ENCODE assay signal across 8 cellular contexts in the genomic region with DNA sequence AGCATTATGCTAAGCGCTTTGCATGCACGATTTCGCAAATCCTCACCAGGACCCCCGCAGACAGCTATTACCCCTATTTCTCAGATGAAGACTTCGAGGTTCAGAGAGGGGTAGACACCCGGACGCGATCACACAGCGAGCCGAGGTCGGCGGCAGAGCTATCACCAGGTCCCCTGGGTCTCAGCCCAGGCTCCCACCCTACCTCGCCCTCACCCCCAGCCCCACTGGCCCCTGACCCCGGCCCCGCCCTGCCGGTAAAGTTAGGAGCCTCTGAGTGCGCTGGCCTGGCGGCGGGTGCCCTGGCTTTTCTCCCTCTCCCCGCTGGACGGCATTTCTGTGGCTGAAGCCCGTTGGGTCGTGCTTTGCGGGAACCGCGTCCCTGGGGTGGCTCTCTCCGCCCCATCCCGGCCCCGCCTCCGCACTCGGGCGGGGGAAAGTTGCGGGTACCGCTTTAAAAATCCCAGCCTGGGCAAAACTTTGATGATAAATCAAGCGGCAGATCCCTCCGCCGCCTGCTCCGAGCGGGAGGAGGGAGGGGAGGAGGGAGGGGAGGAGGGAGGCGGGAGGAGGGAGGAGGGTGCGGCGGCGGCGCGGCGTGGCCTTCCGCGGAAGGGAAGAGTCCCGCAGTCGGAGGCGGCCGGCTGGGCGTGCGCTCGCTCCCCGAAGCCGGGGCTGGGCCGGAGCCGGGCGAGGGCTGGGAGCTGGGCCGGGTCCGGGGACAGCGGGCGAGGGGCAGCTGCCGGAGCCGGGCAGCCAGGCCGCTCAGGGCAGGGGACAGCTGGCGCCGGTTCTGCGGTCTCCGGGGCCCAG. TPM values are rescaled to one million over a fixed set of nuclear protein-coding genes. Genes with fewer than 3 reads are reported as not detected.
DNase-seq lines count a peak whose midpoint lies in the region; ATAC-seq and TF ChIP-seq lines count a peak whose summit lies in the region.

A gene with protein sequence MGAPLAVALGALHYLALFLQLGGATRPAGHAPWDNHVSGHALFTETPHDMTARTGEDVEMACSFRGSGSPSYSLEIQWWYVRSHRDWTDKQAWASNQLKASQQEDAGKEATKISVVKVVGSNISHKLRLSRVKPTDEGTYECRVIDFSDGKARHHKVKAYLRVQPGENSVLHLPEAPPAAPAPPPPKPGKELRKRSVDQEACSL (plus strand): TSS at position 624 of the 810 bp plus-strand sequence. CDS start 224 bp downstream, outside the sequence.

- no peaks in the 10 kb centered on the region for H3K9me2 ChIP-seq in GM23338 (ENCODE audit: insufficient read depth)

- peaks cover 14% of the 10 kb centered on the region for H3K27me3 ChIP-seq in GM23338 (ENCODE audit: insufficient read depth)
- H3K27me3 ChIP-seq in cardiac muscle cell: no peaks in the 10 kb centered on the region
- peaks cover 12% of the 10 kb centered on the region for H3K27me3 ChIP-seq in rectal smooth muscle tissue (ENCODE audit: control insufficient read depth, insufficient read depth, low read length)

- no peak within 1 kb of the TSS for H3K9ac ChIP-seq in rectal smooth muscle tissue (ENCODE audit: low read length)

- H3K79me2 ChIP-seq in GM23338 (replicated peaks; ENCODE audit: insufficient read depth): no peaks in the 10 kb centered on the region

- H4K20me1 ChIP-seq in GM23338 (replicated peaks; ENCODE audit: insufficient read depth): no peaks in the 10 kb centered on the region; the same call in 1 of the 2 replicates

- H3K4me2 ChIP-seq in GM23338: peak within 1 kb of the TSS; percentile 80

- no peak within 1 kb of the TSS for H3K27ac Mint-ChIP-seq in GM23338
- H3K27ac Mint-ChIP-seq in activated naive CD8-positive, alpha-beta T cell: no peak within 1 kb of the TSS

- peak within 1 kb of the TSS; percentile 66 for H3K4me3 ChIP-seq in GM23338
- peak within 1 kb of the TSS; percentile 65 for H3K4me3 ChIP-seq in cardiac muscle cell
- H3K4me3 ChIP-seq in rectal smooth muscle tissue (ENCODE audit: low read length): peak within 1 kb of the TSS; percentile 30

- no peaks in the 10 kb centered on the region; the same call in 2 of the 3 replicates for H3K9me3 Mint-ChIP-seq in GM23338
- no peaks in the 10 kb centered on the region for H3K9me3 Mint-ChIP-seq in activated naive CD8-positive, alpha-beta T cell (ENCODE audit: low read depth)

- no peaks in the 10 kb centered on the region for H3K36me3 ChIP-seq in GM23338 (ENCODE audit: insufficient read depth)
- no peaks in the 10 kb centered on the region for H3K36me3 ChIP-seq in cardiac muscle cell
- no peaks in the 10 kb centered on the region for H3K36me3 ChIP-seq in rectal smooth muscle tissue (ENCODE audit: control insufficient read depth, insufficient read depth, low read length)

- DNase-seq in AG08396 (ENCODE audit: low spot score): peak; percentile 78
- peak; percentile 77 for DNase-seq in GM23338 (ENCODE audit: low spot score)
- DNase-seq in cardiac muscle cell (ENCODE audit: low read depth in 1 of 2, low spot score in 1 of 2): peak; percentile 74 to 75
- DNase-seq in SKM-1 treated with dmso at 0.1 percent for 144 hours (lab: John Stamatoyannopoulos, UW; ENCODE audit: unreplicated experiment): no peak

- TF ChIP-seq CTCF in GM23338 (conservative IDR thresholded peaks at IDR 0.05; ENCODE audit: low read depth in 2 of 2): no peak
- TF ChIP-seq CTCF in cardiac muscle cell (IDR thresholded peaks at IDR 0.05; ENCODE audit: low read depth, low read length): no peak

- peaks cover 45% of the 10 kb centered on the region for H3K4me1 Mint-ChIP-seq in GM23338
- H3K4me1 Mint-ChIP-seq in activated naive CD8-positive, alpha-beta T cell (ENCODE audit: low read depth): peaks cover 12% of the 10 kb centered on the region

- H2AFZ ChIP-seq in GM23338: peak within 1 kb of the TSS; percentile 88; the same call in 1 of the 2 replicates

- peaks cover 33% of the 10 kb centered on the region for H3K27me3 Mint-ChIP-seq in GM23338 (ENCODE audit: insufficient read depth, low read depth, poor library complexity)
- H3K27me3 Mint-ChIP-seq in activated naive CD8-positive, alpha-beta T cell: peaks cover 33% of the 10 kb centered on the region

- no peaks in the 10 kb centered on the region for H3K9me3 ChIP-seq in cardiac muscle cell (ENCODE audit: low read depth)

- ATAC-seq in GM23338: peak; percentile 40
- no peak for ATAC-seq in HG03108 (IDR thresholded peaks at IDR 0.05; ENCODE audit: unreplicated experiment)
- no peak for ATAC-seq in GM18909 (IDR thresholded peaks at IDR 0.05; ENCODE audit: poor library complexity, unreplicated experiment)

- H3K27ac ChIP-seq in GM23338 (ENCODE audit: low read depth) (no peak within 1 kb of the TSS), cardiac muscle cell (no peak within 1 kb of the TSS), rectal smooth muscle tissue (ENCODE audit: low read depth, low read length) (no peak within 1 kb of the TSS)

- H3K36me3 Mint-ChIP-seq in GM23338 (ENCODE audit: low read depth): no peaks in the 10 kb centered on the region
- H3K36me3 Mint-ChIP-seq in activated naive CD8-positive, alpha-beta T cell: peaks cover 4% of the 10 kb centered on the region

- H3K4me3 Mint-ChIP-seq in GM23338: peak within 1 kb of the TSS; percentile 76
- H3K4me3 Mint-ChIP-seq in activated naive CD8-positive, alpha-beta T cell: peak within 1 kb of the TSS; percentile 84

- H3F3A ChIP-seq in GM23338 (replicated peaks; ENCODE audit: low read depth): no peaks in the 10 kb centered on the region

- peaks cover 12% of the 10 kb centered on the region for H3K4me1 ChIP-seq in GM23338 (ENCODE audit: insufficient read depth)
- peaks cover 29% of the 10 kb centered on the region for H3K4me1 ChIP-seq in cardiac muscle cell (ENCODE audit: low read depth)
- H3K4me1 ChIP-seq in rectal smooth muscle tissue (ENCODE audit: control insufficient read depth, insufficient read depth, low read length): peaks cover 6% of the 10 kb centered on the region

TF ChIP-seq in GM23338, 12 proteins besides CTCF, POLR2A, EP300 and RAD21 (continues in another document):
- TF ChIP-seq, protein P1, sequence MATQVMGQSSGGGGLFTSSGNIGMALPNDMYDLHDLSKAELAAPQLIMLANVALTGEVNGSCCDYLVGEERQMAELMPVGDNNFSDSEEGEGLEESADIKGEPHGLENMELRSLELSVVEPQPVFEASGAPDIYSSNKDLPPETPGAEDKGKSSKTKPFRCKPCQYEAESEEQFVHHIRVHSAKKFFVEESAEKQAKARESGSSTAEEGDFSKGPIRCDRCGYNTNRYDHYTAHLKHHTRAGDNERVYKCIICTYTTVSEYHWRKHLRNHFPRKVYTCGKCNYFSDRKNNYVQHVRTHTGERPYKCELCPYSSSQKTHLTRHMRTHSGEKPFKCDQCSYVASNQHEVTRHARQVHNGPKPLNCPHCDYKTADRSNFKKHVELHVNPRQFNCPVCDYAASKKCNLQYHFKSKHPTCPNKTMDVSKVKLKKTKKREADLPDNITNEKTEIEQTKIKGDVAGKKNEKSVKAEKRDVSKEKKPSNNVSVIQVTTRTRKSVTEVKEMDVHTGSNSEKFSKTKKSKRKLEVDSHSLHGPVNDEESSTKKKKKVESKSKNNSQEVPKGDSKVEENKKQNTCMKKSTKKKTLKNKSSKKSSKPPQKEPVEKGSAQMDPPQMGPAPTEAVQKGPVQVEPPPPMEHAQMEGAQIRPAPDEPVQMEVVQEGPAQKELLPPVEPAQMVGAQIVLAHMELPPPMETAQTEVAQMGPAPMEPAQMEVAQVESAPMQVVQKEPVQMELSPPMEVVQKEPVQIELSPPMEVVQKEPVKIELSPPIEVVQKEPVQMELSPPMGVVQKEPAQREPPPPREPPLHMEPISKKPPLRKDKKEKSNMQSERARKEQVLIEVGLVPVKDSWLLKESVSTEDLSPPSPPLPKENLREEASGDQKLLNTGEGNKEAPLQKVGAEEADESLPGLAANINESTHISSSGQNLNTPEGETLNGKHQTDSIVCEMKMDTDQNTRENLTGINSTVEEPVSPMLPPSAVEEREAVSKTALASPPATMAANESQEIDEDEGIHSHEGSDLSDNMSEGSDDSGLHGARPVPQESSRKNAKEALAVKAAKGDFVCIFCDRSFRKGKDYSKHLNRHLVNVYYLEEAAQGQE (IDR thresholded peaks at IDR 0.05; ENCODE audit: unreplicated experiment): no peak
- no peak for TF ChIP-seq EZH2 (IDR thresholded peaks at IDR 0.05; ENCODE audit: low read depth, unreplicated experiment)
- TF ChIP-seq JUNB (IDR thresholded peaks at IDR 0.05; ENCODE audit: unreplicated experiment): no peak
- no peak for TF ChIP-seq STAT1 (IDR thresholded peaks at IDR 0.05; ENCODE audit: unreplicated experiment)
- TF ChIP-seq ZNF331 (CRISPR knock-in tag; IDR thresholded peaks at IDR 0.05; ENCODE audit: low read depth): no peak
- TF ChIP-seq NANOG (IDR thresholded peaks at IDR 0.05; ENCODE audit: borderline replicate concordance): no peak
- no peak for TF ChIP-seq EZH2phosphoT487 (IDR thresholded peaks at IDR 0.05; ENCODE audit: unreplicated experiment)
- TF ChIP-seq CREB1 (CRISPR knock-in tag; IDR thresholded peaks at IDR 0.05; ENCODE audit: low read depth): no peak
- TF ChIP-seq POLR2AphosphoS5 (IDR thresholded peaks at IDR 0.05; ENCODE audit: low read depth): no peak
- TF ChIP-seq, protein P2, sequence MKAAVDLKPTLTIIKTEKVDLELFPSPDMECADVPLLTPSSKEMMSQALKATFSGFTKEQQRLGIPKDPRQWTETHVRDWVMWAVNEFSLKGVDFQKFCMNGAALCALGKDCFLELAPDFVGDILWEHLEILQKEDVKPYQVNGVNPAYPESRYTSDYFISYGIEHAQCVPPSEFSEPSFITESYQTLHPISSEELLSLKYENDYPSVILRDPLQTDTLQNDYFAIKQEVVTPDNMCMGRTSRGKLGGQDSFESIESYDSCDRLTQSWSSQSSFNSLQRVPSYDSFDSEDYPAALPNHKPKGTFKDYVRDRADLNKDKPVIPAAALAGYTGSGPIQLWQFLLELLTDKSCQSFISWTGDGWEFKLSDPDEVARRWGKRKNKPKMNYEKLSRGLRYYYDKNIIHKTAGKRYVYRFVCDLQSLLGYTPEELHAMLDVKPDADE (IDR thresholded peaks at IDR 0.05): no peak
- no peak for TF ChIP-seq ZNF114 (CRISPR knock-in tag; IDR thresholded peaks at IDR 0.05)

RNA-seq across cellular contexts. Expression of the gene that starts here (rescaled TPM):
- total RNA-seq in GM23338 (2014; rRNA removed; shearing (Covaris generic)): 0.43 and 1.9 TPM in 2 replicates
- polyA plus RNA-seq in GM23338 (2016; fragmentation: Nextera tagmentation; extraction: Ambion mirVana) (0.54 and 0.60 TPM in 2 replicates), cardiac muscle cell (83.4 and 162 TPM in 2 replicates)
- 136 and 321 TPM in 2 replicates for total RNA-seq in cardiac muscle cell

Comparison
In these comparisons a context has a peak if more than half of its experiments do, and no peak if none do; other contexts are left out.
1. RNA of the gene that starts here (total RNA-seq): 136 to 321 TPM in cardiac muscle cell; 0.43 to 1.9 TPM in GM23338; every median in the first group is over 10 times any median in the second.
2. RNA of the gene that starts here (polyA plus RNA-seq): 83.4 to 162 TPM in cardiac muscle cell; 0.54 to 0.60 TPM in GM23338; every median in the first group is over 10 times any median in the second.
3. Peak in every context shown above with its lines, with median percentiles within 50 percentile points of each other: H3K4me3 ChIP-seq.